1 cellular context compared by ENCODE assay signal in the genomic region with DNA sequence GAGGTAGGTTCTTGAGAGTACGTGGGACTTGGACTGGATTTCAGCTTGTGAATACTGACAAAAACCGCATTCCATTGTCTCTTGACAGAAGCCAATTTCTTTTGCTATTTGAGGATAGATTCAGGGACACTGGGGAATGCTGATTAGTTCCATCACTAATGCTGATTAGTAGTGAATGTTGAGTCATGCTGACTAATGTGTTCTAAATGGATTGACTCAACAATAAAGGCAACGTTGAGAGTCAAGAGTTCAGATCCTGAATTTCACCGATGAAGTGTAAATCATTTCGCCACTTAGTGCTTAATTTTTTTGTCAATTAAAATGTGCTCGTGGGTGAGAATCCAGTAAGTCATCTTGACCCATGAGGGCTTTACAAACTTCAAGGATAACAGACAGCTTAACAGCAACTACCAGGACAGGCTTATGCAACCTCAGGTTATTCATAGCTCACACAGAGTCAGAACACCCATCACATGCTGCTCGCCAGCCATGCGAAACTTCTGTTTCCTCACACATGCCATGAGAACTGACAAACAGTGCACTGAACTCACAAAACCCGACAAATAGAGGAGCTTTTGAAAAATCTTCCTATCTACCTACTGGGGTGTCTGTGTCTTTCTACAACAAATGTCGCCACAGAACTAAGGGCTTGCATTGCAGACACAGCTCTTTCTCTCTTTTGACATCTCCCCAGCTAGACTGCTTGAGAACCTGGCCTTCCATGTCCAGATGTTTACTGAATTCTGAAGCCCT.
TF ChIP-seq lines count a peak whose summit lies in the region.

No MANE protein-coding gene starts in this region.

TF ChIP-seq in GM23338, 12 proteins besides CTCF, POLR2A, EP300 and RAD21 (continued from another document):
- TF ChIP-seq, protein P1, sequence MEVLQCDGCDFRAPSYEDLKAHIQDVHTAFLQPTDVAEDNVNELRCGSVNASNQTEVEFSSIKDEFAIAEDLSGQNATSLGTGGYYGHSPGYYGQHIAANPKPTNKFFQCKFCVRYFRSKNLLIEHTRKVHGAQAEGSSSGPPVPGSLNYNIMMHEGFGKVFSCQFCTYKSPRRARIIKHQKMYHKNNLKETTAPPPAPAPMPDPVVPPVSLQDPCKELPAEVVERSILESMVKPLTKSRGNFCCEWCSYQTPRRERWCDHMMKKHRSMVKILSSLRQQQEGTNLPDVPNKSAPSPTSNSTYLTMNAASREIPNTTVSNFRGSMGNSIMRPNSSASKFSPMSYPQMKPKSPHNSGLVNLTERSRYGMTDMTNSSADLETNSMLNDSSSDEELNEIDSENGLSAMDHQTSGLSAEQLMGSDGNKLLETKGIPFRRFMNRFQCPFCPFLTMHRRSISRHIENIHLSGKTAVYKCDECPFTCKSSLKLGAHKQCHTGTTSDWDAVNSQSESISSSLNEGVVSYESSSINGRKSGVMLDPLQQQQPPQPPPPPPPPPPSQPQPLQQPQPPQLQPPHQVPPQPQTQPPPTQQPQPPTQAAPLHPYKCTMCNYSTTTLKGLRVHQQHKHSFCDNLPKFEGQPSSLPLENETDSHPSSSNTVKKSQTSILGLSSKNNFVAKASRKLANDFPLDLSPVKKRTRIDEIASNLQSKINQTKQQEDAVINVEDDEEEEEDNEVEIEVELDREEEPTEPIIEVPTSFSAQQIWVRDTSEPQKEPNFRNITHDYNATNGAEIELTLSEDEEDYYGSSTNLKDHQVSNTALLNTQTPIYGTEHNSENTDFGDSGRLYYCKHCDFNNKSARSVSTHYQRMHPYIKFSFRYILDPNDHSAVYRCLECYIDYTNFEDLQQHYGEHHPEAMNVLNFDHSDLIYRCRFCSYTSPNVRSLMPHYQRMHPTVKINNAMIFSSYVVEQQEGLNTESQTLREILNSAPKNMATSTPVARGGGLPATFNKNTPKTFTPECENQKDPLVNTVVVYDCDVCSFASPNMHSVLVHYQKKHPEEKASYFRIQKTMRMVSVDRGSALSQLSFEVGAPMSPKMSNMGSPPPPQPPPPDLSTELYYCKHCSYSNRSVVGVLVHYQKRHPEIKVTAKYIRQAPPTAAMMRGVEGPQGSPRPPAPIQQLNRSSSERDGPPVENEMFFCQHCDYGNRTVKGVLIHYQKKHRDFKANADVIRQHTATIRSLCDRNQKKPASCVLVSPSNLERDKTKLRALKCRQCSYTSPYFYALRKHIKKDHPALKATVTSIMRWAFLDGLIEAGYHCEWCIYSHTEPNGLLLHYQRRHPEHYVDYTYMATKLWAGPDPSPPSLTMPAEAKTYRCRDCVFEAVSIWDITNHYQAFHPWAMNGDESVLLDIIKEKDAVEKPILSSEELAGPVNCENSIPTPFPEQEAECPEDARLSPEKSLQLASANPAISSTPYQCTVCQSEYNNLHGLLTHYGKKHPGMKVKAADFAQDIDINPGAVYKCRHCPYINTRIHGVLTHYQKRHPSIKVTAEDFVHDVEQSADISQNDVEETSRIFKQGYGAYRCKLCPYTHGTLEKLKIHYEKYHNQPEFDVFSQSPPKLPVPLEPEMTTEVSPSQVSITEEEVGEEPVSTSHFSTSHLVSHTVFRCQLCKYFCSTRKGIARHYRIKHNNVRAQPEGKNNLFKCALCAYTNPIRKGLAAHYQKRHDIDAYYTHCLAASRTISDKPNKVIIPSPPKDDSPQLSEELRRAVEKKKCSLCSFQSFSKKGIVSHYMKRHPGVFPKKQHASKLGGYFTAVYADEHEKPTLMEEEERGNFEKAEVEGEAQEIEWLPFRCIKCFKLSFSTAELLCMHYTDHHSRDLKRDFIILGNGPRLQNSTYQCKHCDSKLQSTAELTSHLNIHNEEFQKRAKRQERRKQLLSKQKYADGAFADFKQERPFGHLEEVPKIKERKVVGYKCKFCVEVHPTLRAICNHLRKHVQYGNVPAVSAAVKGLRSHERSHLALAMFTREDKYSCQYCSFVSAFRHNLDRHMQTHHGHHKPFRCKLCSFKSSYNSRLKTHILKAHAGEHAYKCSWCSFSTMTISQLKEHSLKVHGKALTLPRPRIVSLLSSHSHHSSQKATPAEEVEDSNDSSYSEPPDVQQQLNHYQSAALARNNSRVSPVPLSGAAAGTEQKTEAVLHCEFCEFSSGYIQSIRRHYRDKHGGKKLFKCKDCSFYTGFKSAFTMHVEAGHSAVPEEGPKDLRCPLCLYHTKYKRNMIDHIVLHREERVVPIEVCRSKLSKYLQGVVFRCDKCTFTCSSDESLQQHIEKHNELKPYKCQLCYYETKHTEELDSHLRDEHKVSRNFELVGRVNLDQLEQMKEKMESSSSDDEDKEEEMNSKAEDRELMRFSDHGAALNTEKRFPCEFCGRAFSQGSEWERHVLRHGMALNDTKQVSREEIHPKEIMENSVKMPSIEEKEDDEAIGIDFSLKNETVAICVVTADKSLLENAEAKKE (CRISPR knock-in tag; IDR thresholded peaks at IDR 0.05): no peak
- no peak for TF ChIP-seq JUNB (IDR thresholded peaks at IDR 0.05; ENCODE audit: unreplicated experiment)
